In genomic region chr10:116771101-116771705, GRCh38 we compare ENCODE assay signal across 1 cellular context.
TF ChIP-seq lines count a peak whose summit lies in the region.

No MANE protein-coding gene starts in this region.

TF ChIP-seq in HepG2, 621 proteins besides CTCF, POLR2A, EP300 and RAD21 (continued from another document and continues in another):
- TF ChIP-seq, protein P1, sequence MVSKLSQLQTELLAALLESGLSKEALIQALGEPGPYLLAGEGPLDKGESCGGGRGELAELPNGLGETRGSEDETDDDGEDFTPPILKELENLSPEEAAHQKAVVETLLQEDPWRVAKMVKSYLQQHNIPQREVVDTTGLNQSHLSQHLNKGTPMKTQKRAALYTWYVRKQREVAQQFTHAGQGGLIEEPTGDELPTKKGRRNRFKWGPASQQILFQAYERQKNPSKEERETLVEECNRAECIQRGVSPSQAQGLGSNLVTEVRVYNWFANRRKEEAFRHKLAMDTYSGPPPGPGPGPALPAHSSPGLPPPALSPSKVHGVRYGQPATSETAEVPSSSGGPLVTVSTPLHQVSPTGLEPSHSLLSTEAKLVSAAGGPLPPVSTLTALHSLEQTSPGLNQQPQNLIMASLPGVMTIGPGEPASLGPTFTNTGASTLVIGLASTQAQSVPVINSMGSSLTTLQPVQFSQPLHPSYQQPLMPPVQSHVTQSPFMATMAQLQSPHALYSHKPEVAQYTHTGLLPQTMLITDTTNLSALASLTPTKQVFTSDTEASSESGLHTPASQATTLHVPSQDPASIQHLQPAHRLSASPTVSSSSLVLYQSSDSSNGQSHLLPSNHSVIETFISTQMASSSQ (IDR thresholded peaks at IDR 0.05; ENCODE audit: low read depth): no peak
- TF ChIP-seq, protein P1 (CRISPR knock-in tag; IDR thresholded peaks at IDR 0.05; ENCODE audit: borderline replicate concordance): peak; percentile 28; the same call in 1 of the 2 replicates
- TF ChIP-seq ZBTB7B (CRISPR knock-in tag; IDR thresholded peaks at IDR 0.05) (peak; percentile 54; the same call in 1 of the 2 replicates), HOXA3 (CRISPR knock-in tag; IDR thresholded peaks at IDR 0.05) (peak; percentile 26; the same call in 1 of the 2 replicates), ZNF207 (IDR thresholded peaks at IDR 0.05; ENCODE audit: borderline replicate concordance) (no peak), LCORL (IDR thresholded peaks at IDR 0.05) (no peak), LCORL (CRISPR knock-in tag; IDR thresholded peaks at IDR 0.05) (peak; percentile 94), ERF (CRISPR knock-in tag; IDR thresholded peaks at IDR 0.05) (peak; percentile 60; the same call in 1 of the 2 replicates), ZNF354B (CRISPR knock-in tag; IDR thresholded peaks at IDR 0.05) (no peak), RXRB (CRISPR knock-in tag; IDR thresholded peaks at IDR 0.05; ENCODE audit: borderline replicate concordance) (peak; percentile 69; the same call in 1 of the 2 replicates), ZNF501 (CRISPR knock-in tag; IDR thresholded peaks at IDR 0.05) (0 out of 2 replicates have a peak, but pooled peaks have one; percentile 20), ZNF556 (CRISPR knock-in tag; IDR thresholded peaks at IDR 0.05; ENCODE audit: borderline replicate concordance) (0 out of 2 replicates have a peak, but pooled peaks have one; percentile 24), DPF2 (CRISPR knock-in tag; IDR thresholded peaks at IDR 0.05; ENCODE audit: borderline replicate concordance, low read depth) (0 out of 2 replicates have a peak, but pooled peaks have one; percentile 19), PHF21A (CRISPR knock-in tag; IDR thresholded peaks at IDR 0.05) (peak; percentile 92), FOXK1 (CRISPR knock-in tag; IDR thresholded peaks at IDR 0.05; ENCODE audit: borderline replicate concordance, low read depth) (peak; percentile 63; the same call in 1 of the 2 replicates), FOXA3 (CRISPR knock-in tag; IDR thresholded peaks at IDR 0.05) (peak; percentile 81), ZNF317 (CRISPR knock-in tag; IDR thresholded peaks at IDR 0.05) (0 out of 2 replicates have a peak, but pooled peaks have one; percentile 36), SAP130 (CRISPR knock-in tag; IDR thresholded peaks at IDR 0.05; ENCODE audit: low read depth) (peak; percentile 62; the same call in 1 of the 2 replicates), KDM4B (CRISPR knock-in tag; IDR thresholded peaks at IDR 0.05) (0 out of 2 replicates have a peak, but pooled peaks have one; percentile 29), ZNF292 (CRISPR knock-in tag; IDR thresholded peaks at IDR 0.05; ENCODE audit: borderline replicate concordance, low read depth) (peak; percentile 48; the same call in 1 of the 2 replicates), NONO (IDR thresholded peaks at IDR 0.05) (no peak), NONO (CRISPR knock-in tag; conservative IDR thresholded peaks at IDR 0.05) (no peak), ASH2L (IDR thresholded peaks at IDR 0.05; ENCODE audit: insufficient read length, low read depth, low read length) (no peak), ELF1 (CRISPR knock-in tag; IDR thresholded peaks at IDR 0.05) (peak; percentile 49; the same call in 1 of the 2 replicates), HMG20B (CRISPR knock-in tag; conservative IDR thresholded peaks at IDR 0.05) (0 out of 2 replicates have a peak, but pooled peaks have one; percentile 58), GMEB2 (CRISPR knock-in tag; IDR thresholded peaks at IDR 0.05; ENCODE audit: low read depth) (no peak), NR2F6 (IDR thresholded peaks at IDR 0.05) (0 out of 2 replicates have a peak, but pooled peaks have one; percentile 26), NR2F6 (CRISPR knock-in tag; IDR thresholded peaks at IDR 0.05) (peak; percentile 66; the same call in 1 of the 2 replicates), ZNF619 (CRISPR knock-in tag; IDR thresholded peaks at IDR 0.05) (no peak), CEBPB (IDR thresholded peaks at IDR 0.05; ENCODE audit: borderline replicate concordance, low read depth, low read length) (peak; percentile 96)
- TF ChIP-seq, protein P2, sequence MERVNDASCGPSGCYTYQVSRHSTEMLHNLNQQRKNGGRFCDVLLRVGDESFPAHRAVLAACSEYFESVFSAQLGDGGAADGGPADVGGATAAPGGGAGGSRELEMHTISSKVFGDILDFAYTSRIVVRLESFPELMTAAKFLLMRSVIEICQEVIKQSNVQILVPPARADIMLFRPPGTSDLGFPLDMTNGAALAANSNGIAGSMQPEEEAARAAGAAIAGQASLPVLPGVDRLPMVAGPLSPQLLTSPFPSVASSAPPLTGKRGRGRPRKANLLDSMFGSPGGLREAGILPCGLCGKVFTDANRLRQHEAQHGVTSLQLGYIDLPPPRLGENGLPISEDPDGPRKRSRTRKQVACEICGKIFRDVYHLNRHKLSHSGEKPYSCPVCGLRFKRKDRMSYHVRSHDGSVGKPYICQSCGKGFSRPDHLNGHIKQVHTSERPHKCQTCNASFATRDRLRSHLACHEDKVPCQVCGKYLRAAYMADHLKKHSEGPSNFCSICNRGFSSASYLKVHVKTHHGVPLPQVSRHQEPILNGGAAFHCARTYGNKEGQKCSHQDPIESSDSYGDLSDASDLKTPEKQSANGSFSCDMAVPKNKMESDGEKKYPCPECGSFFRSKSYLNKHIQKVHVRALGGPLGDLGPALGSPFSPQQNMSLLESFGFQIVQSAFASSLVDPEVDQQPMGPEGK (CRISPR knock-in tag; IDR thresholded peaks at IDR 0.05): peak; percentile 77
- TF ChIP-seq, protein P3, sequence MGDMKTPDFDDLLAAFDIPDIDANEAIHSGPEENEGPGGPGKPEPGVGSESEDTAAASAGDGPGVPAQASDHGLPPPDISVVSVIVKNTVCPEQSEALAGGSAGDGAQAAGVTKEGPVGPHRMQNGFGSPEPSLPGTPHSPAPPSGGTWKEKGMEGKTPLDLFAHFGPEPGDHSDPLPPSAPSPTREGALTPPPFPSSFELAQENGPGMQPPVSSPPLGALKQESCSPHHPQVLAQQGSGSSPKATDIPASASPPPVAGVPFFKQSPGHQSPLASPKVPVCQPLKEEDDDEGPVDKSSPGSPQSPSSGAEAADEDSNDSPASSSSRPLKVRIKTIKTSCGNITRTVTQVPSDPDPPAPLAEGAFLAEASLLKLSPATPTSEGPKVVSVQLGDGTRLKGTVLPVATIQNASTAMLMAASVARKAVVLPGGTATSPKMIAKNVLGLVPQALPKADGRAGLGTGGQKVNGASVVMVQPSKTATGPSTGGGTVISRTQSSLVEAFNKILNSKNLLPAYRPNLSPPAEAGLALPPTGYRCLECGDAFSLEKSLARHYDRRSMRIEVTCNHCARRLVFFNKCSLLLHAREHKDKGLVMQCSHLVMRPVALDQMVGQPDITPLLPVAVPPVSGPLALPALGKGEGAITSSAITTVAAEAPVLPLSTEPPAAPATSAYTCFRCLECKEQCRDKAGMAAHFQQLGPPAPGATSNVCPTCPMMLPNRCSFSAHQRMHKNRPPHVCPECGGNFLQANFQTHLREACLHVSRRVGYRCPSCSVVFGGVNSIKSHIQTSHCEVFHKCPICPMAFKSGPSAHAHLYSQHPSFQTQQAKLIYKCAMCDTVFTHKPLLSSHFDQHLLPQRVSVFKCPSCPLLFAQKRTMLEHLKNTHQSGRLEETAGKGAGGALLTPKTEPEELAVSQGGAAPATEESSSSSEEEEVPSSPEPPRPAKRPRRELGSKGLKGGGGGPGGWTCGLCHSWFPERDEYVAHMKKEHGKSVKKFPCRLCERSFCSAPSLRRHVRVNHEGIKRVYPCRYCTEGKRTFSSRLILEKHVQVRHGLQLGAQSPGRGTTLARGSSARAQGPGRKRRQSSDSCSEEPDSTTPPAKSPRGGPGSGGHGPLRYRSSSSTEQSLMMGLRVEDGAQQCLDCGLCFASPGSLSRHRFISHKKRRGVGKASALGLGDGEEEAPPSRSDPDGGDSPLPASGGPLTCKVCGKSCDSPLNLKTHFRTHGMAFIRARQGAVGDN (CRISPR knock-in tag; IDR thresholded peaks at IDR 0.05): peak; percentile 33
- TF ChIP-seq, protein P4, sequence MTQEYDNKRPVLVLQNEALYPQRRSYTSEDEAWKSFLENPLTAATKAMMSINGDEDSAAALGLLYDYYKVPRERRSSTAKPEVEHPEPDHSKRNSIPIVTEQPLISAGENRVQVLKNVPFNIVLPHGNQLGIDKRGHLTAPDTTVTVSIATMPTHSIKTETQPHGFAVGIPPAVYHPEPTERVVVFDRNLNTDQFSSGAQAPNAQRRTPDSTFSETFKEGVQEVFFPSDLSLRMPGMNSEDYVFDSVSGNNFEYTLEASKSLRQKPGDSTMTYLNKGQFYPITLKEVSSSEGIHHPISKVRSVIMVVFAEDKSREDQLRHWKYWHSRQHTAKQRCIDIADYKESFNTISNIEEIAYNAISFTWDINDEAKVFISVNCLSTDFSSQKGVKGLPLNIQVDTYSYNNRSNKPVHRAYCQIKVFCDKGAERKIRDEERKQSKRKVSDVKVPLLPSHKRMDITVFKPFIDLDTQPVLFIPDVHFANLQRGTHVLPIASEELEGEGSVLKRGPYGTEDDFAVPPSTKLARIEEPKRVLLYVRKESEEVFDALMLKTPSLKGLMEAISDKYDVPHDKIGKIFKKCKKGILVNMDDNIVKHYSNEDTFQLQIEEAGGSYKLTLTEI (CRISPR knock-in tag; conservative IDR thresholded peaks at IDR 0.05): no peak
- TF ChIP-seq, protein P5, sequence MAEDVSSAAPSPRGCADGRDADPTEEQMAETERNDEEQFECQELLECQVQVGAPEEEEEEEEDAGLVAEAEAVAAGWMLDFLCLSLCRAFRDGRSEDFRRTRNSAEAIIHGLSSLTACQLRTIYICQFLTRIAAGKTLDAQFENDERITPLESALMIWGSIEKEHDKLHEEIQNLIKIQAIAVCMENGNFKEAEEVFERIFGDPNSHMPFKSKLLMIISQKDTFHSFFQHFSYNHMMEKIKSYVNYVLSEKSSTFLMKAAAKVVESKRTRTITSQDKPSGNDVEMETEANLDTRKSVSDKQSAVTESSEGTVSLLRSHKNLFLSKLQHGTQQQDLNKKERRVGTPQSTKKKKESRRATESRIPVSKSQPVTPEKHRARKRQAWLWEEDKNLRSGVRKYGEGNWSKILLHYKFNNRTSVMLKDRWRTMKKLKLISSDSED (CRISPR knock-in tag; IDR thresholded peaks at IDR 0.05): no peak
- TF ChIP-seq, protein P6, sequence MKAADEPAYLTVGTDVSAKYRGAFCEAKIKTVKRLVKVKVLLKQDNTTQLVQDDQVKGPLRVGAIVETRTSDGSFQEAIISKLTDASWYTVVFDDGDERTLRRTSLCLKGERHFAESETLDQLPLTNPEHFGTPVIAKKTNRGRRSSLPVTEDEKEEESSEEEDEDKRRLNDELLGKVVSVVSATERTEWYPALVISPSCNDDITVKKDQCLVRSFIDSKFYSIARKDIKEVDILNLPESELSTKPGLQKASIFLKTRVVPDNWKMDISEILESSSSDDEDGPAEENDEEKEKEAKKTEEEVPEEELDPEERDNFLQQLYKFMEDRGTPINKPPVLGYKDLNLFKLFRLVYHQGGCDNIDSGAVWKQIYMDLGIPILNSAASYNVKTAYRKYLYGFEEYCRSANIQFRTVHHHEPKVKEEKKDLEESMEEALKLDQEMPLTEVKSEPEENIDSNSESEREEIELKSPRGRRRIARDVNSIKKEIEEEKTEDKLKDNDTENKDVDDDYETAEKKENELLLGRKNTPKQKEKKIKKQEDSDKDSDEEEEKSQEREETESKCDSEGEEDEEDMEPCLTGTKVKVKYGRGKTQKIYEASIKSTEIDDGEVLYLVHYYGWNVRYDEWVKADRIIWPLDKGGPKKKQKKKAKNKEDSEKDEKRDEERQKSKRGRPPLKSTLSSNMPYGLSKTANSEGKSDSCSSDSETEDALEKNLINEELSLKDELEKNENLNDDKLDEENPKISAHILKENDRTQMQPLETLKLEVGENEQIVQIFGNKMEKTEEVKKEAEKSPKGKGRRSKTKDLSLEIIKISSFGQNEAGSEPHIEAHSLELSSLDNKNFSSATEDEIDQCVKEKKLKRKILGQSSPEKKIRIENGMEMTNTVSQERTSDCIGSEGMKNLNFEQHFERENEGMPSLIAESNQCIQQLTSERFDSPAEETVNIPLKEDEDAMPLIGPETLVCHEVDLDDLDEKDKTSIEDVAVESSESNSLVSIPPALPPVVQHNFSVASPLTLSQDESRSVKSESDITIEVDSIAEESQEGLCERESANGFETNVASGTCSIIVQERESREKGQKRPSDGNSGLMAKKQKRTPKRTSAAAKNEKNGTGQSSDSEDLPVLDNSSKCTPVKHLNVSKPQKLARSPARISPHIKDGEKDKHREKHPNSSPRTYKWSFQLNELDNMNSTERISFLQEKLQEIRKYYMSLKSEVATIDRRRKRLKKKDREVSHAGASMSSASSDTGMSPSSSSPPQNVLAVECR (CRISPR knock-in tag; IDR thresholded peaks at IDR 0.05; ENCODE audit: borderline replicate concordance): no peak
- TF ChIP-seq, protein P7, sequence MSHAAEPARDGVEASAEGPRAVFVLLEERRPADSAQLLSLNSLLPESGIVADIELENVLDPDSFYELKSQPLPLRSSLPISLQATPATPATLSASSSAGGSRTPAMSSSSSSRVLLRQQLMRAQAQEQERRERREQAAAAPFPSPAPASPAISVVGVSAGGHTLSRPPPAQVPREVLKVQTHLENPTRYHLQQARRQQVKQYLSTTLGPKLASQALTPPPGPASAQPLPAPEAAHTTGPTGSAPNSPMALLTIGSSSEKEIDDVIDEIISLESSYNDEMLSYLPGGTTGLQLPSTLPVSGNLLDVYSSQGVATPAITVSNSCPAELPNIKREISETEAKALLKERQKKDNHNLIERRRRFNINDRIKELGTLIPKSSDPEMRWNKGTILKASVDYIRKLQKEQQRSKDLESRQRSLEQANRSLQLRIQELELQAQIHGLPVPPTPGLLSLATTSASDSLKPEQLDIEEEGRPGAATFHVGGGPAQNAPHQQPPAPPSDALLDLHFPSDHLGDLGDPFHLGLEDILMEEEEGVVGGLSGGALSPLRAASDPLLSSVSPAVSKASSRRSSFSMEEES (CRISPR knock-in tag; IDR thresholded peaks at IDR 0.05): peak; percentile 70; the same call in 1 of the 2 replicates
